11 cellular contexts compared by ENCODE assay signal in the genomic region with DNA sequence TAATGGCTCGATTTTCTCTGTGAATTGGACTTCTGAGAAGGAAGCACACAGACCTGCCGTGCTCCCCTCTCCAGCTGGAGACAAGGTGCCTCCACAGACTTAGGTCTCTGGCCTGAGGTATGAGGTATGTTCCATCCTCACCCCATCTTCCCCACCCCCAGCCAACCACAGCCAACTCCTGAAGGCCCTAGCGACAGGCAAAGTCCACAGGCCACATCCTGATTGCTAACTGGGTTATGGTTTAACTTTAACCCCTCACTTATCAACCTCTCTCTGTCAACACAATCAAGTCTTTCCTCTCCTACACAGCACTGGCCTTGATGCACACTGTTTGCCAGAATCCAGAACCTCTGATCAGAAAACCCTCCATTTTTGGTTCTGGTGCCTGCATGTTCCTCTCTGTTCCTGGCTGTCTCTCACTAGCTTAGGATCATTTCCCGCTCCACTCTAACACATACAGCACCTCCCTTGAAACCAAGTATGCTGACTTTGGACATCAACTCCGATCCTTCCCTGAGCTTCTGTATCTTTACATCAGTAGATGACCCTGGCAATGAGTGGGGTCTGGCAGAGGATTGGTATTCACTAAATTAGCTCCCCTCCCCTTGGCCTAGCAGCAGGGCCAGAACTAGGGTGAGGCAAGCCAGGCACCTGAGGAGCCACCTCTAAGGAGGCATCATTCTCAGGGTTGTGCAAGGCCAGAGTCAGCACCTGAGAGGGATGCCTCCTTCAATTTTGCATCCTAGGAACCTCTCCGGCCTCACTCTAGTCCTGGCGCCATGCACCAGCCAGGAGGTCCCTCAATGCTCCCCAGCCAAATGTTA. TPM values are rescaled to one million over a fixed set of nuclear protein-coding genes. Genes with fewer than 3 reads are reported as not detected.
DNase-seq lines count a peak whose midpoint lies in the region; ATAC-seq, FAIRE-seq and TF ChIP-seq lines count a peak whose summit lies in the region.
"Had no signal": no experiment of that assay in that cellular context is flagged by ENCODE, and none has a peak within 500 bp of the region (broad histone marks: within the 10 kb centered on the region; RNA-seq: fewer than 3 reads in every experiment).

No MANE protein-coding gene starts in this region.

- H3K4me3 Mint-ChIP-seq in activated T-helper 1 cell treated with anti-CD3 and anti-CD28 coated beads, Interleukin-12 subunit alpha, Interleukin-12 subunit beta, Interleukin-2, Interleukin-4 antibody, amounts not matched to agents 30 ng/mL and 10 ng/mL and 1 ng/mL, durations not matched to agents 14 hours and 24 hours and 36 hours, result no peak overlapping the region
- H3K4me3 Mint-ChIP-seq in natural killer cell, result no peak overlapping the region

- no peak overlapping the region for H3K27ac Mint-ChIP-seq in activated T-helper 1 cell treated with anti-CD3 and anti-CD28 coated beads, Interleukin-12 subunit alpha, Interleukin-12 subunit beta, Interleukin-2, Interleukin-4 antibody, amounts not matched to agents 30 ng/mL and 10 ng/mL and 1 ng/mL, durations not matched to agents 14 hours and 24 hours and 36 hours
- no peak overlapping the region for H3K27ac Mint-ChIP-seq in natural killer cell

- H3K4me1 Mint-ChIP-seq in activated T-helper 1 cell treated with anti-CD3 and anti-CD28 coated beads, Interleukin-12 subunit alpha, Interleukin-12 subunit beta, Interleukin-2, Interleukin-4 antibody, amounts not matched to agents 30 ng/mL and 10 ng/mL and 1 ng/mL, durations not matched to agents 14 hours and 24 hours and 36 hours (ENCODE audit: low read depth), result peaks cover 39% of the 10 kb centered on the region
- H3K4me1 Mint-ChIP-seq in natural killer cell, result peaks cover 23 to 32% of the 10 kb centered on the region in 2 donors

- peaks cover 9% of the 10 kb centered on the region for H3K9me3 Mint-ChIP-seq in activated T-helper 1 cell treated with anti-CD3 and anti-CD28 coated beads, Interleukin-12 subunit alpha, Interleukin-12 subunit beta, Interleukin-2, Interleukin-4 antibody, amounts not matched to agents 30 ng/mL and 10 ng/mL and 1 ng/mL, durations not matched to agents 14 hours and 24 hours and 36 hours
- H3K9me3 Mint-ChIP-seq in natural killer cell, result no peaks in the 10 kb centered on the region

- DNase-seq in MV-4-11 (lab: John Stamatoyannopoulos, UW) (peak; percentile 10), natural killer cell (peak; percentile 33), Ammon's horn (ENCODE audit: low spot score) (no peak), H4 (ENCODE audit: low spot score) (no peak), SK-N-DZ (ENCODE audit: low spot score) (no peak), urothelium cell line (ENCODE audit: low spot score) (no peak)
- DNase-seq in activated T-helper 1 cell treated with anti-CD3 and anti-CD28 coated beads, Interleukin-12 subunit alpha, Interleukin-12 subunit beta, Interleukin-2, Interleukin-4 antibody, amounts not matched to agents 30 ng/mL and 10 ng/mL and 1 ng/mL, durations not matched to agents 14 hours and 24 hours and 36 hours (ENCODE audit: low spot score), result peak; percentile 72
- DNase-seq: NCI-H1436, trophoblast cell had no signal

- no peak for TF ChIP-seq CTCF in natural killer cell (IDR thresholded peaks at IDR 0.05)

- ATAC-seq in GM18861 (IDR thresholded peaks at IDR 0.05; ENCODE audit: unreplicated experiment) (peak; percentile 47), natural killer cell (peak; percentile 58 to 72 (median 64))

- H3K27me3 Mint-ChIP-seq in activated T-helper 1 cell treated with anti-CD3 and anti-CD28 coated beads, Interleukin-12 subunit alpha, Interleukin-12 subunit beta, Interleukin-2, Interleukin-4 antibody, amounts not matched to agents 30 ng/mL and 10 ng/mL and 1 ng/mL, durations not matched to agents 14 hours and 24 hours and 36 hours (ENCODE audit: insufficient read depth), result no peaks in the 10 kb centered on the region
- no peaks in the 10 kb centered on the region for H3K27me3 Mint-ChIP-seq in natural killer cell (ENCODE audit: low read depth in 2 of 2)

- peaks cover 44% of the 10 kb centered on the region for H3K36me3 Mint-ChIP-seq in activated T-helper 1 cell treated with anti-CD3 and anti-CD28 coated beads, Interleukin-12 subunit alpha, Interleukin-12 subunit beta, Interleukin-2, Interleukin-4 antibody, amounts not matched to agents 30 ng/mL and 10 ng/mL and 1 ng/mL, durations not matched to agents 14 hours and 24 hours and 36 hours (ENCODE audit: low read depth)
- no peaks in the 10 kb centered on the region for H3K36me3 Mint-ChIP-seq in natural killer cell

- intact Hi-C loops in activated T-helper 1 cell treated with anti-CD3 and anti-CD28 coated beads, Interleukin-12 subunit alpha, Interleukin-12 subunit beta, Interleukin-2, Interleukin-4 antibody, amounts not matched to agents 30 ng/mL and 10 ng/mL and 1 ng/mL, durations not matched to agents 14 hours and 24 hours and 36 hours (cut with micrococcal nuclease), result loop anchor here (1.0 to 5.0 kb wide), 5 partner anchors 44 to 369 kb away; a partner anchor contains a TSS
- intact Hi-C loops in natural killer cell (cut with micrococcal nuclease), result loop anchor here (1.0 to 5.0 kb wide), 2 partner anchors 39 to 150 kb away; no protein-coding TSS in a partner anchor

- no peak for FAIRE-seq in urothelium cell line (lab: Jason Lieb, UNC)

RNA-seq across cellular contexts. Expression of a gene that starts 22.0 kb away (rescaled TPM):
- 264 and 271 TPM in 2 replicates for total RNA-seq in activated T-helper 1 cell treated with anti-CD3 and anti-CD28 coated beads, Interleukin-12 subunit alpha, Interleukin-12 subunit beta, Interleukin-2, Interleukin-4 antibody, amounts not matched to agents 30 ng/mL and 10 ng/mL and 1 ng/mL, durations not matched to agents 14 hours and 24 hours and 36 hours
- 10 to 100 TPM in 2 of 3 donors, 1 to 10 TPM in 1; 7.1 to 27.8 (median 12.8) TPM for total RNA-seq in natural killer cell
- total RNA-seq in H4 (2014; rRNA removed; shearing (Covaris generic)), result not detected in 2 replicates
- polyA plus RNA-seq in SK-N-DZ (2014; cell fraction: cytosol; rRNA removed), result not detected in 2 replicates
- polyA plus RNA-seq in SK-N-DZ (2014; cell fraction: nucleus; rRNA removed), result not detected in 2 replicates
- total RNA-seq: RPMI7951 had no signal

RNA-seq across cellular contexts. Expression of a gene that starts 26.4 kb away (rescaled TPM):
- not detected in 2 replicates for total RNA-seq in activated T-helper 1 cell treated with anti-CD3 and anti-CD28 coated beads, Interleukin-12 subunit alpha, Interleukin-12 subunit beta, Interleukin-2, Interleukin-4 antibody, amounts not matched to agents 30 ng/mL and 10 ng/mL and 1 ng/mL, durations not matched to agents 14 hours and 24 hours and 36 hours
- not detected for total RNA-seq in natural killer cell
- not detected in 2 replicates for total RNA-seq in H4 (2014; rRNA removed; shearing (Covaris generic))
- polyA plus RNA-seq in SK-N-DZ (2014; cell fraction: cytosol; rRNA removed), result not detected in 2 replicates
- not detected in 2 replicates for polyA plus RNA-seq in SK-N-DZ (2014; cell fraction: nucleus; rRNA removed)
- total RNA-seq: RPMI7951 had no signal

RNA-seq across cellular contexts. Expression of a gene that starts 49.4 kb away (rescaled TPM):
- 63.5 and 69.3 TPM in 2 replicates for total RNA-seq in activated T-helper 1 cell treated with anti-CD3 and anti-CD28 coated beads, Interleukin-12 subunit alpha, Interleukin-12 subunit beta, Interleukin-2, Interleukin-4 antibody, amounts not matched to agents 30 ng/mL and 10 ng/mL and 1 ng/mL, durations not matched to agents 14 hours and 24 hours and 36 hours
- total RNA-seq in natural killer cell, result 1 to 10 TPM; 6.3 to 7.5 (median 6.7) TPM
- 9.8 and 10.4 TPM in 2 replicates for total RNA-seq in H4 (2014; rRNA removed; shearing (Covaris generic))
- not detected in 2 replicates for polyA plus RNA-seq in SK-N-DZ (2014; cell fraction: cytosol; rRNA removed)
- polyA plus RNA-seq in SK-N-DZ (2014; cell fraction: nucleus; rRNA removed), result not detected in 2 replicates

RNA-seq across cellular contexts. Expression of a gene that starts 50.2 kb away (rescaled TPM):
- 0.08 TPM in 1 of 2 replicates, not detected in the other for total RNA-seq in activated T-helper 1 cell treated with anti-CD3 and anti-CD28 coated beads, Interleukin-12 subunit alpha, Interleukin-12 subunit beta, Interleukin-2, Interleukin-4 antibody, amounts not matched to agents 30 ng/mL and 10 ng/mL and 1 ng/mL, durations not matched to agents 14 hours and 24 hours and 36 hours
- total RNA-seq in natural killer cell, result under 1 TPM in 1 of 3 donors, not detected in 2; 0.33 TPM
- 2.5 and 3.9 TPM in 2 replicates for total RNA-seq in H4 (2014; rRNA removed; shearing (Covaris generic))
- not detected in 2 replicates for polyA plus RNA-seq in SK-N-DZ (2014; cell fraction: cytosol; rRNA removed)
- not detected in 2 replicates for polyA plus RNA-seq in SK-N-DZ (2014; cell fraction: nucleus; rRNA removed)
- total RNA-seq: RPMI7951 had no signal

Comparison
In these comparisons a context has a peak if more than half of its experiments do, and no peak if none do; other contexts are left out.
1. DNase-seq: peak in MV-4-11 (single experiment), activated T-helper 1 cell treated with anti-CD3 and anti-CD28 coated beads, Interleukin-12 subunit alpha, Interleukin-12 subunit beta, Interleukin-2, Interleukin-4 antibody, amounts not matched to agents 30 ng/mL and 10 ng/mL and 1 ng/mL, durations not matched to agents 14 hours and 24 hours and 36 hours (single experiment) and natural killer cell (single experiment); none in Ammon's horn (single experiment), H4 (single experiment), SK-N-DZ (single experiment) and urothelium cell line (single experiment).